Comparison of ENCODE assay signal across 23 cellular contexts in genomic region chr20:52799130-52799529, GRCh38.
"Had no signal": no experiment of that assay in that cellular context is flagged by ENCODE, and none has a peak within 500 bp of the region (broad histone marks: within the 10 kb centered on the region; RNA-seq: fewer than 3 reads in every experiment).

No MANE protein-coding gene starts in this region.

- H3K36me3 ChIP-seq: breast epithelium, MG63, SJCRH30 had no signal

- H3K4me1 Mint-ChIP-seq: activated naive CD4-positive, alpha-beta T cell treated with anti-CD3 and anti-CD28 coated beads, Interleukin-2, amount 50 U/mL, for 24 hours had no signal

- H3K4me1 ChIP-seq: breast epithelium, SJCRH30 had no signal

- H3K27me3 ChIP-seq: breast epithelium had no signal

- H3K27ac Mint-ChIP-seq: activated CD8-positive, alpha-beta T cell treated with anti-CD3 and anti-CD28 coated beads for 36 hours; activated naive CD4-positive, alpha-beta T cell treated with anti-CD3 and anti-CD28 coated beads, Interleukin-2, amount 50 U/mL, for 24 hours; activated T-helper 1 cell treated with anti-CD3 and anti-CD28 coated beads, Interleukin-12 subunit alpha, Interleukin-12 subunit beta, Interleukin-2, Interleukin-4 antibody, amounts not matched to agents 30 ng/mL and 10 ng/mL and 1 ng/mL, durations not matched to agents 14 hours and 24 hours and 36 hours; T-helper 1 cell treated with Interleukin-12 subunit alpha and Interleukin-12 subunit beta and Interleukin-4 antibody, amounts not matched to agents 30 μg/mL and 1 μg/mL, for 36 hours had no signal

- H3K9me3 ChIP-seq: breast epithelium, MG63, SJCRH30 had no signal

- H3K4me3 ChIP-seq: breast epithelium, MG63, SJCRH30 had no signal

- H3K27me3 Mint-ChIP-seq: activated naive CD4-positive, alpha-beta T cell treated with anti-CD3 and anti-CD28 coated beads, Interleukin-2, amount 50 U/mL, for 24 hours had no signal

- H3K9me3 Mint-ChIP-seq: activated CD8-positive, alpha-beta T cell treated with anti-CD3 and anti-CD28 coated beads for 36 hours; activated naive CD4-positive, alpha-beta T cell treated with anti-CD3 and anti-CD28 coated beads, Interleukin-2, amount 50 U/mL, for 24 hours; activated T-helper 1 cell treated with anti-CD3 and anti-CD28 coated beads, Interleukin-12 subunit alpha, Interleukin-12 subunit beta, Interleukin-2, Interleukin-4 antibody, amounts not matched to agents 30 ng/mL and 10 ng/mL and 1 ng/mL, durations not matched to agents 14 hours and 24 hours and 36 hours; T-helper 1 cell treated with Interleukin-12 subunit alpha and Interleukin-12 subunit beta and Interleukin-4 antibody, amounts not matched to agents 30 μg/mL and 1 μg/mL, for 36 hours had no signal

- DNase-seq: activated CD4-positive, alpha-beta T cell treated with anti-CD3 and anti-CD28 coated beads for 4 hours; activated CD8-positive, alpha-beta memory T cell treated with anti-CD3 and anti-CD28 coated beads, Interleukin-2, amount 50 U/mL, for 4 hours; activated CD8-positive, alpha-beta T cell treated with anti-CD3 and anti-CD28 coated beads for 36 hours; activated effector memory CD4-positive, alpha-beta T cell treated with Interleukin-2 at 50 U/mL for 16 hours; activated naive CD4-positive, alpha-beta T cell; activated T-cell treated with anti-CD3 and anti-CD28 coated beads, Interleukin-2, amount 50 U/mL, for 1 hour; aorta; caudate nucleus; MG63; MV-4-11; NCI-H1092 treated with DMSO at 0.1 percent for 48 hours; NCI-H1417 treated with DMSO at 0.1 percent for 48 hours; NCI-H187; NCI-H2081 treated with DMSO at 0.1 percent for 48 hours; NCI-H345; NK-92 treated with Interleukin-12 subunit alpha and Interleukin-12 subunit beta, amount 100 ng/mL, for 24 hours; OCI-M1; RPMI8226; SJCRH30 had no signal

- H3K4me3 Mint-ChIP-seq: activated CD8-positive, alpha-beta T cell treated with anti-CD3 and anti-CD28 coated beads for 36 hours; activated naive CD4-positive, alpha-beta T cell treated with anti-CD3 and anti-CD28 coated beads, Interleukin-2, amount 50 U/mL, for 24 hours; activated T-helper 1 cell treated with anti-CD3 and anti-CD28 coated beads, Interleukin-12 subunit alpha, Interleukin-12 subunit beta, Interleukin-2, Interleukin-4 antibody, amounts not matched to agents 30 ng/mL and 10 ng/mL and 1 ng/mL, durations not matched to agents 14 hours and 24 hours and 36 hours; T-helper 1 cell treated with Interleukin-12 subunit alpha and Interleukin-12 subunit beta and Interleukin-4 antibody, amounts not matched to agents 30 μg/mL and 1 μg/mL, for 36 hours had no signal
